Comparison of ENCODE assay signal across 11 cellular contexts in the genomic region with DNA sequence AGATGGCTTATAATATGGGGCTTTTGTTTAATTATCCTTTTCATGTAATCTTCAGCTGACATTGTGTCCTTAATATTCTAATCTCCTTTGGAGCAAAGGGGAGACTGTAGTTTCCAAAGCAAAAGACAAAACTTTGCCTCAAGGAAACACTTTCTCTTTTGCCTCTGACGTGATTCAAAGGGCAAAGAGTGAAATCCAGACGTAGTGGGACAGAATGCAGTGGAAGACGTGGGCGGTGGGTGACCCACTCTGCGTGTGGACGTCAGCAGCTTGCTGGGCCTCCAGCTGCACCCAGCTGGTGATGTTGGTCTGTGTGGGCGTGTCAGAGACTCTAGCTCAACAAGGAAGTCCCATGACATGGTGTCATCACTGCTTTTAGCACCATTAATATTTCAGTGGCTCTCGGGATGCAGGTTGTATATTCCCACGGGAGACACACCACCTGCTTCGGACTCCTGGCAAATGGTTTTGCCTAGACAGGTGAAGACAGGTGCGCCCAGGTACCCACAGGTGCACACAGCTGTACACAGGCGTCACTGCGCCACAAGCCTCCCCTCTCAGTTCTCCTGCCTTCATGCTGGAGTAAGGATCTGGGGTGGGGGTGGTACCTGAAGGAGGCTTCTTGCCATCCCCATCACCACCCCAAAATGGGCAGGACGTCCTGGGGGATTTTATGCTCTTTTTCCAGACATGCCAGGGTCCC.
DNase-seq lines count a peak whose midpoint lies in the region; ATAC-seq, FAIRE-seq and TF ChIP-seq lines count a peak whose summit lies in the region.
"Had no signal": no experiment of that assay in that cellular context is flagged by ENCODE, and none has a peak within 500 bp of the region (broad histone marks: within the 10 kb centered on the region; RNA-seq: fewer than 3 reads in every experiment).

No MANE protein-coding gene starts in this region.

- intact Hi-C loops in kidney (cut with DNase I), result no loop called here

- H3K9ac ChIP-seq in astrocyte (ENCODE audit: low read length), result peak overlapping the region; percentile 55
- H3K9ac ChIP-seq in kidney (ENCODE audit: low read length in 2 of 2), result no peak overlapping the region

- 55 to 57% methylated on average over 14 of the region's 14 CpGs for WGBS in upper lobe of left lung, 2 donors

- peak overlapping the region; percentile 36 for H3K4me2 ChIP-seq in astrocyte (ENCODE audit: low read length)

- no peak for FAIRE-seq in astrocyte (lab: Jason Lieb, UNC)
- FAIRE-seq in kidney (lab: Jason Lieb, UNC), result no peak
- FAIRE-seq: D721Med, islet of Langerhans had no signal

- no peak overlapping the region for H3K4me3 ChIP-seq in astrocyte (ENCODE audit: insufficient read depth, low read depth, low read length)
- H3K4me3 ChIP-seq in kidney (ENCODE audit: low read length in 2 of 2), result no peak overlapping the region
- no peak overlapping the region for H3K4me3 ChIP-seq in upper lobe of left lung

- peak in 1 of 4 donors; percentile 85 for TF ChIP-seq EP300 in upper lobe of left lung (IDR thresholded peaks at IDR 0.05)

- no peaks in the 10 kb centered on the region for H3K9me3 Mint-ChIP-seq in activated naive CD8-positive, alpha-beta T cell treated with anti-CD3 and anti-CD28 coated beads, Interleukin-2, amount 50 U/mL, for 24 hours
- no peaks in the 10 kb centered on the region for H3K9me3 Mint-ChIP-seq in activated naive CD8-positive, alpha-beta T cell treated with anti-CD3 and anti-CD28 coated beads for 36 hours
- H3K9me3 Mint-ChIP-seq in astrocyte (ENCODE audit: unreplicated experiment), result no peaks in the 10 kb centered on the region

- DNase-seq in activated naive CD8-positive, alpha-beta T cell treated with anti-CD3 and anti-CD28 coated beads, Interleukin-2, amount 50 U/mL, for 24 hours, result peak; percentile 3
- no peak for DNase-seq in activated naive CD8-positive, alpha-beta T cell treated with anti-CD3 and anti-CD28 coated beads for 36 hours
- peak; percentile 96 for DNase-seq in astrocyte (ENCODE audit: low read depth)
- peak; percentile 94 for DNase-seq in kidney
- DNase-seq in upper lobe of left lung, result peak; percentile 68 to 76
- DNase-seq in NK-92 (lab: John Stamatoyannopoulos, UW; ENCODE audit: unreplicated experiment), result no peak
- no peak for DNase-seq in NCI-H128 (lab: John Stamatoyannopoulos, UW; ENCODE audit: unreplicated experiment)
- DNase-seq in SKM-1 (lab: John Stamatoyannopoulos, UW; ENCODE audit: unreplicated experiment), result no peak
- DNase-seq: stimulated activated naive CD4-positive, alpha-beta T cell treated with Interleukin-2 at 50 U/mL for 16 hours had no signal

- no peak for ATAC-seq in activated naive CD8-positive, alpha-beta T cell treated with anti-CD3 and anti-CD28 coated beads, Interleukin-2, amount 50 U/mL, for 24 hours
- ATAC-seq in upper lobe of left lung (ENCODE audit: low FRiP score in 2 of 2), result peak; percentile 62 to 77

- H3K27ac Mint-ChIP-seq in activated naive CD8-positive, alpha-beta T cell treated with anti-CD3 and anti-CD28 coated beads, Interleukin-2, amount 50 U/mL, for 24 hours, result no peak overlapping the region
- no peak overlapping the region for H3K27ac Mint-ChIP-seq in activated naive CD8-positive, alpha-beta T cell treated with anti-CD3 and anti-CD28 coated beads for 36 hours
- H3K27ac Mint-ChIP-seq in astrocyte (ENCODE audit: unreplicated experiment), result no peak overlapping the region

- H3K27me3 Mint-ChIP-seq in activated naive CD8-positive, alpha-beta T cell treated with anti-CD3 and anti-CD28 coated beads, Interleukin-2, amount 50 U/mL, for 24 hours, result no peaks in the 10 kb centered on the region
- H3K27me3 Mint-ChIP-seq in activated naive CD8-positive, alpha-beta T cell treated with anti-CD3 and anti-CD28 coated beads for 36 hours, result no peaks in the 10 kb centered on the region
- H3K27me3 Mint-ChIP-seq in astrocyte (ENCODE audit: low read depth, unreplicated experiment), result peaks cover 12% of the 10 kb centered on the region

- H3K4me3 Mint-ChIP-seq in activated naive CD8-positive, alpha-beta T cell treated with anti-CD3 and anti-CD28 coated beads, Interleukin-2, amount 50 U/mL, for 24 hours, result no peak overlapping the region
- H3K4me3 Mint-ChIP-seq in activated naive CD8-positive, alpha-beta T cell treated with anti-CD3 and anti-CD28 coated beads for 36 hours, result no peak overlapping the region
- H3K4me3 Mint-ChIP-seq in astrocyte (ENCODE audit: unreplicated experiment), result no peak overlapping the region

- TF ChIP-seq CTCF in astrocyte (IDR thresholded peaks at IDR 0.05; ENCODE audit: insufficient read depth, low read depth, low read length), result no peak
- TF ChIP-seq CTCF in kidney (IDR thresholded peaks at IDR 0.05; ENCODE audit: borderline replicate concordance, extremely low read depth, insufficient read depth), result no peak
- no peak for TF ChIP-seq CTCF in upper lobe of left lung (IDR thresholded peaks at IDR 0.05)

- no peak for TF ChIP-seq POLR2A in upper lobe of left lung (IDR thresholded peaks at IDR 0.05)

- no peaks in the 10 kb centered on the region for H3K79me2 ChIP-seq in astrocyte (ENCODE audit: insufficient read depth, low read length)

- H2AFZ ChIP-seq in astrocyte (ENCODE audit: low read depth, low read length), result no peak overlapping the region

- no peaks in the 10 kb centered on the region for H3K36me3 Mint-ChIP-seq in activated naive CD8-positive, alpha-beta T cell treated with anti-CD3 and anti-CD28 coated beads, Interleukin-2, amount 50 U/mL, for 24 hours (ENCODE audit: low read depth)
- no peaks in the 10 kb centered on the region for H3K36me3 Mint-ChIP-seq in activated naive CD8-positive, alpha-beta T cell treated with anti-CD3 and anti-CD28 coated beads for 36 hours
- no peaks in the 10 kb centered on the region for H3K36me3 Mint-ChIP-seq in astrocyte (ENCODE audit: low read depth, unreplicated experiment)

- H3K4me1 Mint-ChIP-seq in activated naive CD8-positive, alpha-beta T cell treated with anti-CD3 and anti-CD28 coated beads, Interleukin-2, amount 50 U/mL, for 24 hours, result no peaks in the 10 kb centered on the region
- no peaks in the 10 kb centered on the region for H3K4me1 Mint-ChIP-seq in activated naive CD8-positive, alpha-beta T cell treated with anti-CD3 and anti-CD28 coated beads for 36 hours
- H3K4me1 Mint-ChIP-seq in astrocyte (ENCODE audit: low read depth, unreplicated experiment), result peaks cover 5% of the 10 kb centered on the region

- H4K20me1 ChIP-seq in astrocyte (ENCODE audit: insufficient read depth, low read length), result no peaks in the 10 kb centered on the region

- H3K27ac ChIP-seq in astrocyte (ENCODE audit: low read depth, low read length), result peak overlapping the region; percentile 36
- peak overlapping the region; percentile 76 to 85 for H3K27ac ChIP-seq in kidney (ENCODE audit: low read depth in 2 of 2, low read length in 2 of 2)
- peak overlapping the region in 3 of 4 donors; percentile 35 to 44 (median 40) for H3K27ac ChIP-seq in upper lobe of left lung

- no peaks in the 10 kb centered on the region for H3K27me3 ChIP-seq in astrocyte (ENCODE audit: insufficient read depth, low read length)
- H3K27me3 ChIP-seq in upper lobe of left lung, result no peaks in the 10 kb centered on the region

- H3K4me1 ChIP-seq in astrocyte (ENCODE audit: insufficient read depth, low read length) (peaks cover 9% of the 10 kb centered on the region), kidney (ENCODE audit: control insufficient read depth in 1 of 2, insufficient read depth in 1 of 2, low read depth in 1 of 2, low read length in 2 of 2) (no peaks in the 10 kb centered on the region), upper lobe of left lung (peaks cover 3 to 17% (median 11%) of the 10 kb centered on the region in 4 donors)

- H3K36me3 ChIP-seq in astrocyte (ENCODE audit: insufficient read depth, low read length), result no peaks in the 10 kb centered on the region
- H3K36me3 ChIP-seq in kidney (ENCODE audit: control insufficient read depth in 1 of 2, insufficient read depth in 2 of 2, low read length in 2 of 2), result no peaks in the 10 kb centered on the region
- H3K36me3 ChIP-seq in upper lobe of left lung, result no peaks in the 10 kb centered on the region

- H3K9me3 ChIP-seq in astrocyte (ENCODE audit: insufficient read depth, low read depth, low read length) (no peaks in the 10 kb centered on the region), kidney (ENCODE audit: control insufficient read depth in 1 of 2, low read length in 2 of 2) (no peaks in the 10 kb centered on the region), upper lobe of left lung (no peaks in the 10 kb centered on the region)

Comparison
In these comparisons a context has a peak if more than half of its experiments do, and no peak if none do; other contexts are left out.
1. DNase-seq: peak in activated naive CD8-positive, alpha-beta T cell treated with anti-CD3 and anti-CD28 coated beads, Interleukin-2, amount 50 U/mL, for 24 hours (single experiment), astrocyte (single experiment), kidney (single experiment) and upper lobe of left lung (2 of 2); none in activated naive CD8-positive, alpha-beta T cell treated with anti-CD3 and anti-CD28 coated beads for 36 hours (single experiment), NK-92 (single experiment), NCI-H128 (single experiment) and SKM-1 (single experiment).
2. Peak in every context shown above with its lines, with median percentiles within 50 percentile points of each other: H3K27ac ChIP-seq.